1 cellular context compared by ENCODE assay signal in the genomic region with DNA sequence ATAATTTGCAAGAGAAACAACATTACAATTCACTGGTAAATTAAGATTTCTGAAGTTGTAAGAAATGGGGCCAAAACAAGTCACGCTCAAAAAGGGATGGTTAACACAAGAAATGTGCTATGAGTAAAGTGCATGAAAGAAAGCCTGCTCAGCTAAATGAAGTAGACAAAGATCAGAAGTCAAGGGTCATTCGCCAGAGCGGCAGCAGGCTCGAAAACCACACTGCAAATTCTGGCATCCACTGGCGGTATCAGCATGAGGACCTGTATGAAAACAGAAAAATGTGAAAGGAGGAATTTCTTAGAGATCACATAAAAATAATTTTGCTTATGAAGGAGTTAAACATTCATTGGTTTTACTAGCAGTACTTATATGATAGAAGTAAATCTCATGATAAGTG.
TF ChIP-seq lines count a peak whose summit lies in the region.

No MANE protein-coding gene starts in this region.

TF ChIP-seq in GM23338, 12 proteins besides CTCF, POLR2A, EP300 and RAD21 (continued from another document):
- TF ChIP-seq ZNF462 (CRISPR knock-in tag; IDR thresholded peaks at IDR 0.05) (no peak), REST (IDR thresholded peaks at IDR 0.05; ENCODE audit: unreplicated experiment) (no peak), NANOG (IDR thresholded peaks at IDR 0.05; ENCODE audit: borderline replicate concordance) (no peak), EZH2phosphoT487 (IDR thresholded peaks at IDR 0.05; ENCODE audit: unreplicated experiment) (no peak), ZNF331 (CRISPR knock-in tag; IDR thresholded peaks at IDR 0.05; ENCODE audit: low read depth) (no peak), EZH2 (IDR thresholded peaks at IDR 0.05; ENCODE audit: low read depth, unreplicated experiment) (no peak), CREB1 (CRISPR knock-in tag; IDR thresholded peaks at IDR 0.05; ENCODE audit: low read depth) (no peak), POLR2AphosphoS5 (IDR thresholded peaks at IDR 0.05; ENCODE audit: low read depth) (no peak)
- TF ChIP-seq, protein P1, sequence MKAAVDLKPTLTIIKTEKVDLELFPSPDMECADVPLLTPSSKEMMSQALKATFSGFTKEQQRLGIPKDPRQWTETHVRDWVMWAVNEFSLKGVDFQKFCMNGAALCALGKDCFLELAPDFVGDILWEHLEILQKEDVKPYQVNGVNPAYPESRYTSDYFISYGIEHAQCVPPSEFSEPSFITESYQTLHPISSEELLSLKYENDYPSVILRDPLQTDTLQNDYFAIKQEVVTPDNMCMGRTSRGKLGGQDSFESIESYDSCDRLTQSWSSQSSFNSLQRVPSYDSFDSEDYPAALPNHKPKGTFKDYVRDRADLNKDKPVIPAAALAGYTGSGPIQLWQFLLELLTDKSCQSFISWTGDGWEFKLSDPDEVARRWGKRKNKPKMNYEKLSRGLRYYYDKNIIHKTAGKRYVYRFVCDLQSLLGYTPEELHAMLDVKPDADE (IDR thresholded peaks at IDR 0.05), result no peak
